Comparison of ENCODE assay signal across 8 cellular contexts in the genomic region with DNA sequence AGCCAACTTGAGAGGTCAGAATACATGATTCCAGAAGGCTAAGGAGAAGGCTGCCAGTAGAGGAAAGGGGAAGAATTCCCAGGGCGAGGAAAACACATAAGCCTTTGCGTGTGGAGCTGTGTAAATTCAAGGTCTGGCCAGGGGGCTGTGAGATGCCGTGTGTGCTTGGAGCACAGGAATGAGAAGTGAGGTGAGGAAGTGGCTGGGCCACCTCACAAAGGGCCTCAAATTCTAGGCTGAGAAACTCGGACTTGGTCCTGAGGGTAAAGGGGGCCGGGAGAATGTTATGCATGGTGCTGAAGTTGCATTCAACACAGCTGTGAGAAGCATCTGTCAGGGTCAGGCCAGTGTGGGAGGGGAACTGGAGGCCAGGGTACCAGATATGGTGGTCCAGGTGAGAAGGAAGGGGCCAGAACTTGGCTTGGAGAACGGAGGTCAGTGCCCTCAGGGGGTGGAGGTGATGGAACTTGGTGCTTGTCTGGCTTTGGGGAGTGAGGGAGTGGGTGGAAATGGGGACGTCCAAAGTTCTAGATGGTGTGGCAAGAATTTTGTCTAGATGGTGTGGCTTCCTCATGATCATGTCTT.
DNase-seq lines count a peak whose midpoint lies in the region; ATAC-seq and TF ChIP-seq lines count a peak whose summit lies in the region.

No MANE protein-coding gene starts in this region.

- H3K9ac ChIP-seq in muscle layer of colon (ENCODE audit: low read length) = peak overlapping the region; percentile 100

- peaks cover 68% of the 10 kb centered on the region for H3K4me1 Mint-ChIP-seq in stimulated activated naive CD8-positive, alpha-beta T cell treated with anti-CD3 and anti-CD28 coated beads, Interleukin-15, Interleukin-2, amounts not matched to agents 100 ng/mL and 50 ng/mL, for 24 hours (ENCODE audit: low read depth)

- peak overlapping the region; percentile 99 for H3K27ac Mint-ChIP-seq in stimulated activated naive CD8-positive, alpha-beta T cell treated with anti-CD3 and anti-CD28 coated beads, Interleukin-15, Interleukin-2, amounts not matched to agents 100 ng/mL and 50 ng/mL, for 24 hours

- H3K4me3 Mint-ChIP-seq in stimulated activated naive CD8-positive, alpha-beta T cell treated with anti-CD3 and anti-CD28 coated beads, Interleukin-15, Interleukin-2, amounts not matched to agents 100 ng/mL and 50 ng/mL, for 24 hours = peak overlapping the region; percentile 96

- no peaks in the 10 kb centered on the region for H3K9me3 Mint-ChIP-seq in stimulated activated naive CD8-positive, alpha-beta T cell treated with anti-CD3 and anti-CD28 coated beads, Interleukin-15, Interleukin-2, amounts not matched to agents 100 ng/mL and 50 ng/mL, for 24 hours

- no peak for TF ChIP-seq CTCF in choroid plexus epithelial cell (conservative IDR thresholded peaks at IDR 0.05; ENCODE audit: low read depth, low read length)

- no peak for DNase-seq in stimulated activated naive CD8-positive, alpha-beta T cell treated with anti-CD3 and anti-CD28 coated beads, Interleukin-15, Interleukin-2, amounts not matched to agents 100 U/mL and 50 U/mL, for 24 hours
- DNase-seq in choroid plexus epithelial cell (ENCODE audit: low read depth) = no peak
- no peak for DNase-seq in MV-4-11 (lab: John Stamatoyannopoulos, UW)
- no peak for DNase-seq in NCI-H1694 treated with DMSO at 0.1 percent for 48 hours (lab: John Stamatoyannopoulos, UW)
- DNase-seq in AML-193 (lab: John Stamatoyannopoulos, UW) = no peak
- DNase-seq in NCI-H524 (lab: John Stamatoyannopoulos, UW) = no peak

- H3K4me3 ChIP-seq in choroid plexus epithelial cell (ENCODE audit: low read depth, low read length) = peak overlapping the region; percentile 100
- H3K4me3 ChIP-seq in muscle layer of colon (ENCODE audit: low read depth in 1 of 2, low read length in 2 of 2) = peak overlapping the region; percentile 47 to 98

- H3K9me3 ChIP-seq in muscle layer of colon (ENCODE audit: low read length) = no peaks in the 10 kb centered on the region

- no peaks in the 10 kb centered on the region for H3K27me3 ChIP-seq in muscle layer of colon (ENCODE audit: control insufficient read depth in 1 of 2, insufficient read depth in 2 of 2, low read length in 2 of 2)

- peaks cover 44% of the 10 kb centered on the region for H3K4me1 ChIP-seq in muscle layer of colon (ENCODE audit: insufficient read depth, low read length)

- H3K27ac ChIP-seq in muscle layer of colon (ENCODE audit: low read depth, low read length) = peak overlapping the region; percentile 43

- H3K27me3 Mint-ChIP-seq in stimulated activated naive CD8-positive, alpha-beta T cell treated with anti-CD3 and anti-CD28 coated beads, Interleukin-15, Interleukin-2, amounts not matched to agents 100 ng/mL and 50 ng/mL, for 24 hours = no peaks in the 10 kb centered on the region

- peaks cover 46% of the 10 kb centered on the region for H3K36me3 Mint-ChIP-seq in stimulated activated naive CD8-positive, alpha-beta T cell treated with anti-CD3 and anti-CD28 coated beads, Interleukin-15, Interleukin-2, amounts not matched to agents 100 ng/mL and 50 ng/mL, for 24 hours (ENCODE audit: low read depth)

- ATAC-seq in stimulated activated naive CD8-positive, alpha-beta T cell treated with anti-CD3 and anti-CD28 coated beads, Interleukin-15, Interleukin-2, amounts not matched to agents 100 U/mL and 50 U/mL, for 24 hours = no peak

- no peaks in the 10 kb centered on the region for H3K36me3 ChIP-seq in muscle layer of colon (ENCODE audit: insufficient read depth, low read length)
